ENCODE assay signal across 1 cellular context in genomic region chr6:131976545-131977061, GRCh38.
A peak's percentile ranks its signal among the peaks of the same experiment; 100 is the strongest.
TF ChIP-seq lines count a peak whose summit lies in the region.

No MANE protein-coding gene starts in this region.

TF ChIP-seq in HepG2, 621 proteins besides CTCF, POLR2A, EP300 and RAD21 (continued from another document):
- no peak for TF ChIP-seq ZBTB10 (CRISPR knock-in tag; IDR thresholded peaks at IDR 0.05; ENCODE audit: borderline replicate concordance)
- TF ChIP-seq PAF1 (CRISPR knock-in tag; IDR thresholded peaks at IDR 0.05), result no peak
- no peak for TF ChIP-seq ZNF20 (CRISPR knock-in tag; IDR thresholded peaks at IDR 0.05)
- TF ChIP-seq GRHL1 (CRISPR knock-in tag; conservative IDR thresholded peaks at IDR 0.05), result no peak
- TF ChIP-seq CCAR2 (optimal IDR thresholded peaks at IDR 0.05; ENCODE audit: low read depth, low read length), result no peak
- TF ChIP-seq ARID3A (IDR thresholded peaks at IDR 0.05; ENCODE audit: low read depth, low read length), result peak; percentile 57; the same call in 1 of the 2 replicates
- no peak; the same call in 1 of the 2 replicates for TF ChIP-seq HMG20B (CRISPR knock-in tag; conservative IDR thresholded peaks at IDR 0.05)
- no peak; the same call in 1 of the 2 replicates for TF ChIP-seq GABPB1 (CRISPR knock-in tag; IDR thresholded peaks at IDR 0.05)
- no peak for TF ChIP-seq FOXC1 (CRISPR knock-in tag; IDR thresholded peaks at IDR 0.05; ENCODE audit: borderline replicate concordance)
- TF ChIP-seq, protein P1, sequence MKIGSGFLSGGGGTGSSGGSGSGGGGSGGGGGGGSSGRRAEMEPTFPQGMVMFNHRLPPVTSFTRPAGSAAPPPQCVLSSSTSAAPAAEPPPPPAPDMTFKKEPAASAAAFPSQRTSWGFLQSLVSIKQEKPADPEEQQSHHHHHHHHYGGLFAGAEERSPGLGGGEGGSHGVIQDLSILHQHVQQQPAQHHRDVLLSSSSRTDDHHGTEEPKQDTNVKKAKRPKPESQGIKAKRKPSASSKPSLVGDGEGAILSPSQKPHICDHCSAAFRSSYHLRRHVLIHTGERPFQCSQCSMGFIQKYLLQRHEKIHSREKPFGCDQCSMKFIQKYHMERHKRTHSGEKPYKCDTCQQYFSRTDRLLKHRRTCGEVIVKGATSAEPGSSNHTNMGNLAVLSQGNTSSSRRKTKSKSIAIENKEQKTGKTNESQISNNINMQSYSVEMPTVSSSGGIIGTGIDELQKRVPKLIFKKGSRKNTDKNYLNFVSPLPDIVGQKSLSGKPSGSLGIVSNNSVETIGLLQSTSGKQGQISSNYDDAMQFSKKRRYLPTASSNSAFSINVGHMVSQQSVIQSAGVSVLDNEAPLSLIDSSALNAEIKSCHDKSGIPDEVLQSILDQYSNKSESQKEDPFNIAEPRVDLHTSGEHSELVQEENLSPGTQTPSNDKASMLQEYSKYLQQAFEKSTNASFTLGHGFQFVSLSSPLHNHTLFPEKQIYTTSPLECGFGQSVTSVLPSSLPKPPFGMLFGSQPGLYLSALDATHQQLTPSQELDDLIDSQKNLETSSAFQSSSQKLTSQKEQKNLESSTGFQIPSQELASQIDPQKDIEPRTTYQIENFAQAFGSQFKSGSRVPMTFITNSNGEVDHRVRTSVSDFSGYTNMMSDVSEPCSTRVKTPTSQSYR (CRISPR knock-in tag; IDR thresholded peaks at IDR 0.05; ENCODE audit: borderline replicate concordance), result no peak; the same call in 1 of the 2 replicates
- no peak for TF ChIP-seq ZNF512 (CRISPR knock-in tag; IDR thresholded peaks at IDR 0.05)
- TF ChIP-seq, protein P2, sequence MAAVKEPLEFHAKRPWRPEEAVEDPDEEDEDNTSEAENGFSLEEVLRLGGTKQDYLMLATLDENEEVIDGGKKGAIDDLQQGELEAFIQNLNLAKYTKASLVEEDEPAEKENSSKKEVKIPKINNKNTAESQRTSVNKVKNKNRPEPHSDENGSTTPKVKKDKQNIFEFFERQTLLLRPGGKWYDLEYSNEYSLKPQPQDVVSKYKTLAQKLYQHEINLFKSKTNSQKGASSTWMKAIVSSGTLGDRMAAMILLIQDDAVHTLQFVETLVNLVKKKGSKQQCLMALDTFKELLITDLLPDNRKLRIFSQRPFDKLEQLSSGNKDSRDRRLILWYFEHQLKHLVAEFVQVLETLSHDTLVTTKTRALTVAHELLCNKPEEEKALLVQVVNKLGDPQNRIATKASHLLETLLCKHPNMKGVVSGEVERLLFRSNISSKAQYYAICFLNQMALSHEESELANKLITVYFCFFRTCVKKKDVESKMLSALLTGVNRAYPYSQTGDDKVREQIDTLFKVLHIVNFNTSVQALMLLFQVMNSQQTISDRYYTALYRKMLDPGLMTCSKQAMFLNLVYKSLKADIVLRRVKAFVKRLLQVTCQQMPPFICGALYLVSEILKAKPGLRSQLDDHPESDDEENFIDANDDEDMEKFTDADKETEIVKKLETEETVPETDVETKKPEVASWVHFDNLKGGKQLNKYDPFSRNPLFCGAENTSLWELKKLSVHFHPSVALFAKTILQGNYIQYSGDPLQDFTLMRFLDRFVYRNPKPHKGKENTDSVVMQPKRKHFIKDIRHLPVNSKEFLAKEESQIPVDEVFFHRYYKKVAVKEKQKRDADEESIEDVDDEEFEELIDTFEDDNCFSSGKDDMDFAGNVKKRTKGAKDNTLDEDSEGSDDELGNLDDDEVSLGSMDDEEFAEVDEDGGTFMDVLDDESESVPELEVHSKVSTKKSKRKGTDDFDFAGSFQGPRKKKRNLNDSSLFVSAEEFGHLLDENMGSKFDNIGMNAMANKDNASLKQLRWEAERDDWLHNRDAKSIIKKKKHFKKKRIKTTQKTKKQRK (IDR thresholded peaks at IDR 0.05; ENCODE audit: low read length), result no peak
- TF ChIP-seq HOXA9 (CRISPR knock-in tag; IDR thresholded peaks at IDR 0.05; ENCODE audit: borderline replicate concordance), result no peak
- peak; percentile 57; the same call in 1 of the 2 replicates for TF ChIP-seq DMAP1 (CRISPR knock-in tag; IDR thresholded peaks at IDR 0.05)
- TF ChIP-seq KAT8 (CRISPR knock-in tag; IDR thresholded peaks at IDR 0.05), result peak; percentile 66; the same call in 1 of the 2 replicates
